33 cellular contexts compared by ENCODE assay signal in genomic region chr3:123914829-123915228, GRCh38. TPM values are rescaled to one million over a fixed set of nuclear protein-coding genes. Genes with fewer than 3 reads are reported as not detected.
DNase-seq lines count a peak whose midpoint lies in the region; ATAC-seq, FAIRE-seq and TF ChIP-seq lines count a peak whose summit lies in the region.
"Had no signal": no experiment of that assay in that cellular context is flagged by ENCODE, and none has a peak within 500 bp of the region (broad histone marks: within the 10 kb centered on the region; RNA-seq: fewer than 3 reads in every experiment).

No MANE protein-coding gene starts in this region.

- H3K27me3 Mint-ChIP-seq in neural progenitor cell (ENCODE audit: insufficient read depth, low read depth) = peaks cover 2% of the 10 kb centered on the region
- no peaks in the 10 kb centered on the region for H3K27me3 Mint-ChIP-seq in WTC11 (ENCODE audit: low read depth)
- H3K27me3 Mint-ChIP-seq: activated CD4-positive, alpha-beta memory T cell treated with anti-CD3 and anti-CD28 coated beads for 36 hours; activated naive CD8-positive, alpha-beta T cell treated with anti-CD3 and anti-CD28 coated beads, Interleukin-2, amount 50 U/mL, for 24 hours; central memory CD8-positive, alpha-beta T cell; naive thymus-derived CD8-positive, alpha-beta T cell had no signal

- H3K36me3 ChIP-seq in K562 (ENCODE audit: control insufficient read depth, insufficient read depth, low read length) (peaks cover 17% of the 10 kb centered on the region; the same call in 1 of the 3 replicates), neural progenitor cell (peaks cover 8% of the 10 kb centered on the region), ovary (no peaks in the 10 kb centered on the region)

- POLR2A ChIA-PET in K562 (lab: Yijun Ruan, JAX) (no interaction called here), WTC11 (lab: Charles Lee) (interaction anchor here (0.7 kb wide), 1 partner anchor 12 kb away, joined by 3 read pairs; no protein-coding TSS in a partner anchor)

- H3K4me3 Mint-ChIP-seq in neural progenitor cell (no peak overlapping the region), WTC11 (no peak overlapping the region)
- H3K4me3 Mint-ChIP-seq: activated CD4-positive, alpha-beta memory T cell treated with anti-CD3 and anti-CD28 coated beads for 36 hours; activated naive CD8-positive, alpha-beta T cell treated with anti-CD3 and anti-CD28 coated beads, Interleukin-2, amount 50 U/mL, for 24 hours; activated T-cell treated with anti-CD3 and anti-CD28 coated beads, Interleukin-2, amount 50 U/mL, for 72 hours; central memory CD8-positive, alpha-beta T cell; endodermal cell; naive thymus-derived CD8-positive, alpha-beta T cell; T-helper 1 cell treated with Interleukin-12 subunit alpha and Interleukin-12 subunit beta and Interleukin-4 antibody, amounts not matched to agents 30 μg/mL and 1 μg/mL, for 36 hours had no signal

- no peaks in the 10 kb centered on the region for H3K79me2 ChIP-seq in K562 (ENCODE audit: control insufficient read depth, insufficient read depth, low read length)
- H3K79me2 ChIP-seq in neural progenitor cell (ENCODE audit: low read depth) = no peaks in the 10 kb centered on the region

- intact Hi-C loops in K562 (cut with micrococcal nuclease) = no loop called here
- intact Hi-C loops in ovary (cut with DNase I) = no loop called here

- ATAC-seq in K562 (no peak), WTC11 (no peak)
- ATAC-seq: activated CD4-positive, CD25-positive, alpha-beta regulatory T cell treated with anti-CD3 and anti-CD28 coated beads, Interleukin-2, amount 50 U/mL, for 24 hours; activated naive CD8-positive, alpha-beta T cell treated with anti-CD3 and anti-CD28 coated beads, Interleukin-2, amount 50 U/mL, for 24 hours; activated T-cell treated with anti-CD3 and anti-CD28 coated beads, Interleukin-2, amount 50 U/mL, for 72 hours; esophagus mucosa; naive thymus-derived CD8-positive, alpha-beta T cell; SK-N-SH treated with all-trans-retinoic acid at 6 μM for 48 hours had no signal

- H3K4me2 ChIP-seq in K562 (ENCODE audit: insufficient read depth, low read length) (no peak overlapping the region), neural progenitor cell (no peak overlapping the region)
- H3K4me2 ChIP-seq: KMS-11 had no signal

- H3K4me3 ChIP-seq in K562 (no peak overlapping the region), neural progenitor cell (no peak overlapping the region), ovary (no peak overlapping the region)
- H3K4me3 ChIP-seq: tibial nerve had no signal

- no peaks in the 10 kb centered on the region for H3K9me3 ChIP-seq in K562 (replicated peaks; ENCODE audit: control insufficient read depth, insufficient read depth, low read depth, low read length)
- H3K9me3 ChIP-seq in neural progenitor cell (ENCODE audit: low read depth) = no peaks in the 10 kb centered on the region
- H3K9me3 ChIP-seq in ovary = no peaks in the 10 kb centered on the region
- H3K9me3 ChIP-seq: tibial nerve had no signal

- TF ChIP-seq POLR2A in K562 (conservative IDR thresholded peaks at IDR 0.05) (no peak), ovary (IDR thresholded peaks at IDR 0.05) (no peak)

- TF ChIP-seq EP300 in K562 (IDR thresholded peaks at IDR 0.05; ENCODE audit: low read length) (no peak), ovary (IDR thresholded peaks at IDR 0.05) (no peak)

- H3K4me1 ChIP-seq in K562 (replicated peaks in 1 of 2; ENCODE audit: control insufficient read depth in 2 of 2, insufficient read depth in 2 of 2, low read length in 2 of 2) (no peaks in the 10 kb centered on the region), neural progenitor cell (peaks cover 4% of the 10 kb centered on the region), ovary (ENCODE audit: insufficient read depth) (no peaks in the 10 kb centered on the region)
- H3K4me1 ChIP-seq: tibial nerve had no signal

- 67% methylated on average over 4 of the region's 5 CpGs for WGBS in K562 (ENCODE audit: insufficient coverage, low coverage, missing lambda C conversion rate)
- WGBS in ovary, 3 donors = 73 to 74% (median 74%) methylated on average over 5 of the region's 5 CpGs

- H3K27ac Mint-ChIP-seq in neural progenitor cell = no peak overlapping the region
- no peak overlapping the region for H3K27ac Mint-ChIP-seq in WTC11
- H3K27ac Mint-ChIP-seq: activated CD4-positive, alpha-beta memory T cell treated with anti-CD3 and anti-CD28 coated beads for 36 hours; activated naive CD8-positive, alpha-beta T cell treated with anti-CD3 and anti-CD28 coated beads, Interleukin-2, amount 50 U/mL, for 24 hours; activated T-cell treated with anti-CD3 and anti-CD28 coated beads, Interleukin-2, amount 50 U/mL, for 72 hours; endodermal cell; naive thymus-derived CD8-positive, alpha-beta T cell; T-helper 1 cell treated with Interleukin-12 subunit alpha and Interleukin-12 subunit beta and Interleukin-4 antibody, amounts not matched to agents 30 μg/mL and 1 μg/mL, for 36 hours had no signal

- H4K20me1 ChIP-seq in K562 (replicated peaks; ENCODE audit: control insufficient read depth, insufficient read depth, low read length) (no peaks in the 10 kb centered on the region), neural progenitor cell (ENCODE audit: low read depth) (no peaks in the 10 kb centered on the region)

- peaks cover 32% of the 10 kb centered on the region for H3K36me3 Mint-ChIP-seq in neural progenitor cell
- peaks cover 6% of the 10 kb centered on the region for H3K36me3 Mint-ChIP-seq in WTC11

- peaks cover 2% of the 10 kb centered on the region for H3K9me3 Mint-ChIP-seq in neural progenitor cell
- peaks cover under 1% of the 10 kb centered on the region; the same call in 1 of the 2 replicates for H3K9me3 Mint-ChIP-seq in WTC11
- H3K9me3 Mint-ChIP-seq: activated T-cell treated with anti-CD3 and anti-CD28 coated beads, Interleukin-2, amount 50 U/mL, for 72 hours had no signal

- in situ Hi-C loops in KBM-7 (cut with MboI; ENCODE audit: low pct_unique_long_range_greater_than_20kb, low sequenced_read_pairs) (no loop called here), K562 (cut with MboI) (no loop called here), G401 (cut with HindIII; ENCODE audit: low sequenced_read_pairs) (no loop called here)

- TF ChIP-seq CTCF in K562 (IDR thresholded peaks at IDR 0.05 in 2 of 3, conservative IDR thresholded peaks at IDR 0.05 in 1 of 3; ENCODE audit: insufficient read depth in 2 of 3, low read depth in 1 of 3, low read length in 3 of 3) = no peak
- no peak for TF ChIP-seq CTCF in neural progenitor cell (IDR thresholded peaks at IDR 0.05)
- no peak for TF ChIP-seq CTCF in WTC11 (IDR thresholded peaks at IDR 0.05)
- no peak for TF ChIP-seq CTCF in ovary (IDR thresholded peaks at IDR 0.05)

- H2AFZ ChIP-seq in K562 (ENCODE audit: low read depth, low read length) = no peak overlapping the region
- no peak overlapping the region for H2AFZ ChIP-seq in neural progenitor cell (replicated peaks)

- H3K27ac ChIP-seq in K562 (ENCODE audit: extremely low read depth, low read depth, low read length) (no peak overlapping the region), neural progenitor cell (peak overlapping the region; percentile 10), ovary (no peak overlapping the region)
- H3K27ac ChIP-seq: 22Rv1, KMS-11, tibial nerve had no signal

- no TSS peak for BruUV-seq in K562 (replicated peaks; lab: Mats Ljungman, UMichigan)

- H3K9me1 ChIP-seq in K562 (ENCODE audit: control insufficient read depth, insufficient read depth, low read length) = no peaks in the 10 kb centered on the region

- DNase-seq in NCI-H2171 treated with DMSO at 0.1 percent for 48 hours (lab: John Stamatoyannopoulos, UW) = peak; percentile 12
- DNase-seq in NCI-H2171 (lab: John Stamatoyannopoulos, UW) = no peak
- DNase-seq in KBM-7 = peak; percentile 12
- no peak for DNase-seq in K562 (ENCODE audit: extremely low read depth in 1 of 4, low spot score in 3 of 4)
- DNase-seq in neural progenitor cell (ENCODE audit: low spot score) = no peak
- DNase-seq in G401 (ENCODE audit: low spot score) = no peak
- DNase-seq in WTC11 (ENCODE audit: low spot score) = no peak
- no peak for DNase-seq in ovary
- DNase-seq: activated CD4-positive, alpha-beta memory T cell treated with anti-CD3 and anti-CD28 coated beads for 36 hours; activated naive CD4-positive, alpha-beta T cell; activated naive CD8-positive, alpha-beta T cell treated with anti-CD3 and anti-CD28 coated beads, Interleukin-2, amount 50 U/mL, for 24 hours; activated T-cell treated with anti-CD3 and anti-CD28 coated beads, Interleukin-2, amount 50 U/mL, for 72 hours; dermis blood vessel endothelial cell; DND-41; endodermal cell; GOT3; islet precursor cell; naive thymus-derived CD8-positive, alpha-beta T cell; NCI-H1417 treated with DMSO at 0.1 percent for 48 hours; NCI-H2081 treated with DMSO at 0.1 percent for 48 hours; NCI-H446 treated with DMSO at 0.1 percent for 48 hours; NCI-H774; stimulated activated CD4-positive, alpha-beta T cell treated with anti-CD3 and anti-CD28 coated beads, Interleukin-4, amount 100 ng/mL, for 24 hours had no signal

- H3K4me1 Mint-ChIP-seq in neural progenitor cell (peaks cover 13% of the 10 kb centered on the region), WTC11 (peaks cover 3% of the 10 kb centered on the region; the same call in 1 of the 2 replicates)
- H3K4me1 Mint-ChIP-seq: activated naive CD8-positive, alpha-beta T cell treated with anti-CD3 and anti-CD28 coated beads, Interleukin-2, amount 50 U/mL, for 24 hours; central memory CD8-positive, alpha-beta T cell; endodermal cell; naive thymus-derived CD8-positive, alpha-beta T cell had no signal

- no peak for TF ChIP-seq RAD21 in K562 (CRISPR knock-in tag; conservative IDR thresholded peaks at IDR 0.05 in 1 of 2, IDR thresholded peaks at IDR 0.05 in 1 of 2)

- peaks cover 7% of the 10 kb centered on the region for H3F3A ChIP-seq in neural progenitor cell (ENCODE audit: low read depth)

- CTCF ChIA-PET in K562 (lab: Yijun Ruan, JAX; ENCODE audit: low intra/inter-chr PET ratio) (no interaction called here), WTC11 (lab: Charles Lee) (no interaction called here)

- no peaks in the 10 kb centered on the region for H3K27me3 ChIP-seq in K562 (ENCODE audit: control insufficient read depth in 2 of 2, insufficient read depth in 2 of 2, low read length in 2 of 2)
- H3K27me3 ChIP-seq in neural progenitor cell = no peaks in the 10 kb centered on the region
- no peaks in the 10 kb centered on the region for H3K27me3 ChIP-seq in ovary
- H3K27me3 ChIP-seq: tibial nerve had no signal

- no peak for FAIRE-seq in K562 (lab: Jason Lieb, UNC)
- FAIRE-seq: D721Med, TTC549 had no signal

- no peak overlapping the region for H3K9ac ChIP-seq in K562 (ENCODE audit: insufficient read depth in 1 of 2, low read depth in 2 of 2, low read length in 2 of 2)
- H3K9ac ChIP-seq in neural progenitor cell = no peak overlapping the region
- H3K9ac ChIP-seq: KMS-11 had no signal

RNA-seq across cellular contexts. Expression of gene MYLK, which starts 30.7 kb away (rescaled TPM):
- 0.62 and 1.2 TPM in 2 replicates for total RNA-seq in K562 (2011; cell fraction: chromatin; rRNA removed; ENCODE audit: low replicate concordance)
- total RNA-seq in K562 (2011; cell fraction: nucleolus; rRNA removed) = 0.50 and 1.6 TPM in 2 replicates
- total RNA-seq in K562 (2011; cell fraction: nucleoplasm; rRNA removed) = 0.46 and 0.51 TPM in 2 replicates
- total RNA-seq in K562 (2014; rRNA removed) (0.20 TPM in 1 of 2 replicates, not detected in the other), K562 (2014; rRNA removed; fragmentation: Illumina TruSeq; extraction: Trizol) (0.11 TPM in 1 of 2 replicates, not detected in the other), K562 (2015; rRNA removed; fragmentation: Illumina TruSeq; extraction: Trizol) (0.04 and 0.18 TPM in 2 replicates), K562 (2021) (0.53 and 0.74 TPM in 2 replicates), neural progenitor cell (ENCODE audit: low replicate concordance) (28.4 and 34.3 TPM in 2 replicates), WTC11 (2021) (10.4 to 11.0 TPM (median 10.8 TPM) in 3 replicates), ovary (100 to 1,000 TPM in 6 of 7 donors, 10 to 100 TPM in 1; 50.2 to 645 (median 205) TPM)
- polyA plus RNA-seq in K562 (2011; rRNA removed) (0.07 and 0.13 TPM in 2 replicates), K562 (2014; fragmentation: Illumina TruSeq; extraction: Trizol) (0.07 and 0.22 TPM in 2 replicates), K562 (2014; fragmentation: Nextera tagmentation; extraction: Ambion mirVana) (under 1 TPM; 0.11 to 0.21 TPM), K562 (2014; rRNA removed) (not detected in 2 replicates), ovary (100 to 1,000 TPM; 167 to 645 TPM)
- polyA plus RNA-seq in K562 (2011; cell fraction: cytosol; rRNA removed) = 0.07 TPM in 1 of 2 replicates, not detected in the other
- 0.20 TPM in 2 replicates for polyA plus RNA-seq in K562 (2011; cell fraction: nucleus; rRNA removed)
- 0.14 and 0.32 TPM in 2 replicates for polyA plus RNA-seq in K562 (2012)
- 0.03 and 0.04 TPM in 2 replicates for polyA minus RNA-seq in K562 (2011; rRNA and poly(A)+ RNA removed)
- not detected in 2 replicates for polyA minus RNA-seq in K562 (2011; cell fraction: cytosol; rRNA and poly(A)+ RNA removed)
- 0.13 and 0.22 TPM in 2 replicates for polyA minus RNA-seq in K562 (2011; cell fraction: nucleus; rRNA and poly(A)+ RNA removed)
- total RNA-seq in G401 (2014; rRNA removed; shearing (Covaris generic)) = not detected in 2 replicates
- total RNA-seq: activated T-cell treated with anti-CD3 and anti-CD28 coated beads, Interleukin-2, amount 50 U/mL, for 72 hours; naive thymus-derived CD8-positive, alpha-beta T cell had no signal

RNA-seq across cellular contexts. Expression of gene CCDC14, which starts 46.2 kb away (rescaled TPM):
- 91.7 and 270 TPM in 2 replicates for total RNA-seq in K562 (2011; cell fraction: chromatin; rRNA removed; ENCODE audit: low replicate concordance)
- 29.0 and 51.5 TPM in 2 replicates for total RNA-seq in K562 (2011; cell fraction: nucleolus; rRNA removed)
- 71.3 and 75.3 TPM in 2 replicates for total RNA-seq in K562 (2011; cell fraction: nucleoplasm; rRNA removed)
- total RNA-seq in K562 (2014; rRNA removed) (38.7 and 39.0 TPM in 2 replicates), K562 (2014; rRNA removed; fragmentation: Illumina TruSeq; extraction: Trizol) (56.2 and 57.3 TPM in 2 replicates), K562 (2015; rRNA removed; fragmentation: Illumina TruSeq; extraction: Trizol) (53.2 and 64.7 TPM in 2 replicates), K562 (2021) (39.2 and 42.2 TPM in 2 replicates), neural progenitor cell (ENCODE audit: low replicate concordance) (154 and 250 TPM in 2 replicates), WTC11 (2021) (52.4 to 67.0 TPM (median 64.1 TPM) in 3 replicates), ovary (10 to 100 TPM; 19.9 to 32.1 (median 27.0) TPM)
- polyA plus RNA-seq in K562 (2011; rRNA removed) (107 and 175 TPM in 2 replicates), K562 (2014; fragmentation: Illumina TruSeq; extraction: Trizol) (57.4 and 77.6 TPM in 2 replicates), K562 (2014; fragmentation: Nextera tagmentation; extraction: Ambion mirVana) (10 to 100 TPM; 18.6 to 30.9 TPM), K562 (2014; rRNA removed) (56.9 and 73.6 TPM in 2 replicates), ovary (10 to 100 TPM; 20.1 to 30.6 TPM)
- 41.1 and 65.8 TPM in 2 replicates for polyA plus RNA-seq in K562 (2011; cell fraction: cytosol; rRNA removed)
- polyA plus RNA-seq in K562 (2011; cell fraction: nucleus; rRNA removed) = 958 and 1,404 TPM in 2 replicates
- polyA plus RNA-seq in K562 (2012) = 45.0 and 57.9 TPM in 2 replicates
- polyA minus RNA-seq in K562 (2011; rRNA and poly(A)+ RNA removed) = 66.4 and 107 TPM in 2 replicates
- polyA minus RNA-seq in K562 (2011; cell fraction: cytosol; rRNA and poly(A)+ RNA removed) = 11.8 and 20.9 TPM in 2 replicates
- 123 and 252 TPM in 2 replicates for polyA minus RNA-seq in K562 (2011; cell fraction: nucleus; rRNA and poly(A)+ RNA removed)
- 8.9 and 24.5 TPM in 2 replicates for total RNA-seq in G401 (2014; rRNA removed; shearing (Covaris generic))

Comparison
In these comparisons a context has a peak if more than half of its experiments do, and no peak if none do; other contexts are left out.
1. DNase-seq: peak in NCI-H2171 treated with DMSO at 0.1 percent for 48 hours (single experiment) and KBM-7 (single experiment); none in NCI-H2171 (single experiment), K562 (0 of 4), neural progenitor cell (single experiment), G401 (single experiment), WTC11 (single experiment) and ovary (0 of 5).